ENCODE assay signal across 1 cellular context in the genomic region with DNA sequence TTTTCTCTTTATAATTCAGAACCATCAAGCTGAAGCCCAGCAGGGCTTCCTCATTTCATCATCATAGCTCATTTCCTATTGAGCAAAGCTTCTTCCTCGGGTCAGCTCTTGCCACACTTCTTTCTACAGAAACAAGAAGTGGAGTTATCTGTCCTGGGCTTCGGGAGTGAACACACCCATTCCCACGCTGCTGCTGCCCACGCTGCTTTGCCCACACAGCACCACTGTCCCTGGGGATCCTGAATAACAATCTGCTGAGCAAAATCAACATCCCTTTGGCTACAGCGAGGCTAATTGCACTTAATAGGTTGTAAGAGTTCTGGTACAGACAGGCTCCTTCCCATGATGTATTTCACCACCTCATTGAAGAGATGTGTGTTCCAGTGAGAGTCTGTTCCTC.
TF ChIP-seq lines count a peak whose summit lies in the region.

No MANE protein-coding gene starts in this region.

TF ChIP-seq in H1, 55 proteins besides CTCF, POLR2A, EP300 and RAD21:
- no peak for TF ChIP-seq CTBP2 (IDR thresholded peaks at IDR 0.05; ENCODE audit: borderline replicate concordance, insufficient read depth, insufficient read length, low read length)
- TF ChIP-seq TCF12 (IDR thresholded peaks at IDR 0.05; ENCODE audit: low read depth, low read length): no peak
- TF ChIP-seq KDM5A (IDR thresholded peaks at IDR 0.05; ENCODE audit: low read length): no peak
- TF ChIP-seq TBP (IDR thresholded peaks at IDR 0.05; ENCODE audit: low read depth, low read length): no peak
- TF ChIP-seq NANOG (IDR thresholded peaks at IDR 0.05; ENCODE audit: insufficient read depth, low read depth, low read length, poor library complexity, severe bottlenecking): no peak
- TF ChIP-seq TAF1 (IDR thresholded peaks at IDR 0.05; ENCODE audit: low read depth, low read length): no peak
- TF ChIP-seq FOSL1 (IDR thresholded peaks at IDR 0.05; ENCODE audit: insufficient read depth, low read depth, low read length): no peak
- TF ChIP-seq, protein P1, sequence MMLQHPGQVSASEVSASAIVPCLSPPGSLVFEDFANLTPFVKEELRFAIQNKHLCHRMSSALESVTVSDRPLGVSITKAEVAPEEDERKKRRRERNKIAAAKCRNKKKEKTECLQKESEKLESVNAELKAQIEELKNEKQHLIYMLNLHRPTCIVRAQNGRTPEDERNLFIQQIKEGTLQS (IDR thresholded peaks at IDR 0.05; ENCODE audit: insufficient read depth, low read depth, low read length): no peak
- no peak for TF ChIP-seq POLR2AphosphoS5 (IDR thresholded peaks at IDR 0.05; ENCODE audit: low read depth, low read length)
- TF ChIP-seq JUN (IDR thresholded peaks at IDR 0.05; ENCODE audit: low read depth, low read length): no peak
- no peak for TF ChIP-seq SUZ12 (IDR thresholded peaks at IDR 0.05; ENCODE audit: low read length)
- no peak for TF ChIP-seq CBX5 (IDR thresholded peaks at IDR 0.05; ENCODE audit: low read depth, low read length)
- TF ChIP-seq SP2 (IDR thresholded peaks at IDR 0.05; ENCODE audit: low read length): no peak
- TF ChIP-seq POU5F1 (IDR thresholded peaks at IDR 0.05; ENCODE audit: low read depth, low read length): no peak
- TF ChIP-seq RBBP5 (IDR thresholded peaks at IDR 0.05; ENCODE audit: borderline replicate concordance, low read depth, low read length): no peak
- no peak for TF ChIP-seq EZH2 (IDR thresholded peaks at IDR 0.05; ENCODE audit: low read depth, low read length, severe bottlenecking)
- TF ChIP-seq SP1 (IDR thresholded peaks at IDR 0.05; ENCODE audit: low read depth, low read length): no peak
- no peak for TF ChIP-seq RFX5 (IDR thresholded peaks at IDR 0.05; ENCODE audit: borderline replicate concordance, low read depth, low read length)
- no peak for TF ChIP-seq CHD1 (IDR thresholded peaks at IDR 0.05; ENCODE audit: low read depth, low read length)
- TF ChIP-seq TEAD4 (IDR thresholded peaks at IDR 0.05; ENCODE audit: low read depth, low read length): no peak
